1 cellular context compared by ENCODE assay signal in the genomic region with DNA sequence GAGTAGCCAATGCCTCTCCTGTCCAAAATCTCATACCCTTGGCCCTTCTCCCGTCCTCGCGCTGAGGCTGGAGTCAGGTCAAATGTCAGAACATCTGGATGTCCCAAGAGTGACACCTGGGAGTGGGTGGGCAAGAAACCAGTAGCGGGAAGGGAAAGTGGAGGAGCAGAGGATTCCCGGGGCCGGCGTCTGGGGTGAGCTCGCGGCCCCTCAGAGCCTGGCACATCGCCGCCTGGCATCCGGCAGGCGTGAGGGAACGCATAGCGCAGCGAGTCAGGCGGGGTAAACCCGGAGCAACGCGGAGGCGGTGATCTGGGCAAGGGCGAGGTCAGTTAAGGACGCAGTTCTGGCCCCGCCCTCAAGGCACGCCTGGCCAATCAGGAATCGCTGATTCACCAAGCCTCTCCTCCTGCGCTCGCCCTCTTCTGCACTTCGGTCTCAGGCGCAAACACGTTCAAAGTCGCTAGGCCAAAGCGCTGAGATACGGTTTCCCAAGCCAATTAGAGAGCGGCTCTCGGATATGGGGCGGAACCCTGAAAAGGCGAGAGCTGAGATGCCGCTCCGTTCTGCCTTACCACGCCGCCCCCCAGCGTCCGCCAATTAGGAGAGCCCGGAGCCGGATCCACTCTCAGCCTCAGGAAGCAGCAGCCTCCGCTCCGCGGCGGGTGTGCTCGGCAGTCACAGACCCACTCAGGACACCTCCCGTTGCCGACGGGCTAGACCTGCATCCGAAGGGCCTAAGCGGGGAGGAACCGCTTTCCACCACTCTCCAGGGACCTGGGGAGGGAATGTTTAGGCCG.
TF ChIP-seq lines count a peak whose summit lies in the region.

No MANE protein-coding gene starts in this region.

TF ChIP-seq in HEK293, 187 proteins besides CTCF, POLR2A, EP300 and RAD21 (continued from another document):
- TF ChIP-seq, protein P1, sequence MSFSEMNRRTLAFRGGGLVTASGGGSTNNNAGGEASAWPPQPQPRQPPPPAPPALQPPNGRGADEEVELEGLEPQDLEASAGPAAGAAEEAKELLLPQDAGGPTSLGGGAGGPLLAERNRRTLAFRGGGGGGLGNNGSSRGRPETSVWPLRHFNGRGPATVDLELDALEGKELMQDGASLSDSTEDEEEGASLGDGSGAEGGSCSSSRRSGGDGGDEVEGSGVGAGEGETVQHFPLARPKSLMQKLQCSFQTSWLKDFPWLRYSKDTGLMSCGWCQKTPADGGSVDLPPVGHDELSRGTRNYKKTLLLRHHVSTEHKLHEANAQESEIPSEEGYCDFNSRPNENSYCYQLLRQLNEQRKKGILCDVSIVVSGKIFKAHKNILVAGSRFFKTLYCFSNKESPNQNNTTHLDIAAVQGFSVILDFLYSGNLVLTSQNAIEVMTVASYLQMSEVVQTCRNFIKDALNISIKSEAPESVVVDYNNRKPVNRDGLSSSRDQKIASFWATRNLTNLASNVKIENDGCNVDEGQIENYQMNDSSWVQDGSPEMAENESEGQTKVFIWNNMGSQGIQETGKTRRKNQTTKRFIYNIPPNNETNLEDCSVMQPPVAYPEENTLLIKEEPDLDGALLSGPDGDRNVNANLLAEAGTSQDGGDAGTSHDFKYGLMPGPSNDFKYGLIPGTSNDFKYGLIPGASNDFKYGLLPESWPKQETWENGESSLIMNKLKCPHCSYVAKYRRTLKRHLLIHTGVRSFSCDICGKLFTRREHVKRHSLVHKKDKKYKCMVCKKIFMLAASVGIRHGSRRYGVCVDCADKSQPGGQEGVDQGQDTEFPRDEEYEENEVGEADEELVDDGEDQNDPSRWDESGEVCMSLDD (tag by site-specific recombination; IDR thresholded peaks at IDR 0.05): no peak
- no peak for TF ChIP-seq ZNF777 (tag by site-specific recombination; IDR thresholded peaks at IDR 0.05; ENCODE audit: borderline replicate concordance)
- 0 out of 2 replicates have a peak, but pooled peaks have one; percentile 8 for TF ChIP-seq ZNF600 (tag by site-specific recombination; IDR thresholded peaks at IDR 0.05)
- TF ChIP-seq ZBTB20 (tag by site-specific recombination; IDR thresholded peaks at IDR 0.05): peak; percentile 30; the same call in 1 of the 2 replicates
- TF ChIP-seq, protein P2, sequence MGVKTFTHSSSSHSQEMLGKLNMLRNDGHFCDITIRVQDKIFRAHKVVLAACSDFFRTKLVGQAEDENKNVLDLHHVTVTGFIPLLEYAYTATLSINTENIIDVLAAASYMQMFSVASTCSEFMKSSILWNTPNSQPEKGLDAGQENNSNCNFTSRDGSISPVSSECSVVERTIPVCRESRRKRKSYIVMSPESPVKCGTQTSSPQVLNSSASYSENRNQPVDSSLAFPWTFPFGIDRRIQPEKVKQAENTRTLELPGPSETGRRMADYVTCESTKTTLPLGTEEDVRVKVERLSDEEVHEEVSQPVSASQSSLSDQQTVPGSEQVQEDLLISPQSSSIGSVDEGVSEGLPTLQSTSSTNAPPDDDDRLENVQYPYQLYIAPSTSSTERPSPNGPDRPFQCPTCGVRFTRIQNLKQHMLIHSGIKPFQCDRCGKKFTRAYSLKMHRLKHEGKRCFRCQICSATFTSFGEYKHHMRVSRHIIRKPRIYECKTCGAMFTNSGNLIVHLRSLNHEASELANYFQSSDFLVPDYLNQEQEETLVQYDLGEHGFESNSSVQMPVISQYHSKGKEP (tag by site-specific recombination; IDR thresholded peaks at IDR 0.05): no peak
- TF ChIP-seq ZNF585B (tag by site-specific recombination; IDR thresholded peaks at IDR 0.05): no peak
- TF ChIP-seq, protein P3, sequence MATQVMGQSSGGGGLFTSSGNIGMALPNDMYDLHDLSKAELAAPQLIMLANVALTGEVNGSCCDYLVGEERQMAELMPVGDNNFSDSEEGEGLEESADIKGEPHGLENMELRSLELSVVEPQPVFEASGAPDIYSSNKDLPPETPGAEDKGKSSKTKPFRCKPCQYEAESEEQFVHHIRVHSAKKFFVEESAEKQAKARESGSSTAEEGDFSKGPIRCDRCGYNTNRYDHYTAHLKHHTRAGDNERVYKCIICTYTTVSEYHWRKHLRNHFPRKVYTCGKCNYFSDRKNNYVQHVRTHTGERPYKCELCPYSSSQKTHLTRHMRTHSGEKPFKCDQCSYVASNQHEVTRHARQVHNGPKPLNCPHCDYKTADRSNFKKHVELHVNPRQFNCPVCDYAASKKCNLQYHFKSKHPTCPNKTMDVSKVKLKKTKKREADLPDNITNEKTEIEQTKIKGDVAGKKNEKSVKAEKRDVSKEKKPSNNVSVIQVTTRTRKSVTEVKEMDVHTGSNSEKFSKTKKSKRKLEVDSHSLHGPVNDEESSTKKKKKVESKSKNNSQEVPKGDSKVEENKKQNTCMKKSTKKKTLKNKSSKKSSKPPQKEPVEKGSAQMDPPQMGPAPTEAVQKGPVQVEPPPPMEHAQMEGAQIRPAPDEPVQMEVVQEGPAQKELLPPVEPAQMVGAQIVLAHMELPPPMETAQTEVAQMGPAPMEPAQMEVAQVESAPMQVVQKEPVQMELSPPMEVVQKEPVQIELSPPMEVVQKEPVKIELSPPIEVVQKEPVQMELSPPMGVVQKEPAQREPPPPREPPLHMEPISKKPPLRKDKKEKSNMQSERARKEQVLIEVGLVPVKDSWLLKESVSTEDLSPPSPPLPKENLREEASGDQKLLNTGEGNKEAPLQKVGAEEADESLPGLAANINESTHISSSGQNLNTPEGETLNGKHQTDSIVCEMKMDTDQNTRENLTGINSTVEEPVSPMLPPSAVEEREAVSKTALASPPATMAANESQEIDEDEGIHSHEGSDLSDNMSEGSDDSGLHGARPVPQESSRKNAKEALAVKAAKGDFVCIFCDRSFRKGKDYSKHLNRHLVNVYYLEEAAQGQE (tag by site-specific recombination; IDR thresholded peaks at IDR 0.05): no peak
- no peak for TF ChIP-seq ZNF621 (tag by site-specific recombination; IDR thresholded peaks at IDR 0.05)
- TF ChIP-seq SALL2 (tag by site-specific recombination; IDR thresholded peaks at IDR 0.05; ENCODE audit: borderline replicate concordance): no peak
- TF ChIP-seq, protein P4, sequence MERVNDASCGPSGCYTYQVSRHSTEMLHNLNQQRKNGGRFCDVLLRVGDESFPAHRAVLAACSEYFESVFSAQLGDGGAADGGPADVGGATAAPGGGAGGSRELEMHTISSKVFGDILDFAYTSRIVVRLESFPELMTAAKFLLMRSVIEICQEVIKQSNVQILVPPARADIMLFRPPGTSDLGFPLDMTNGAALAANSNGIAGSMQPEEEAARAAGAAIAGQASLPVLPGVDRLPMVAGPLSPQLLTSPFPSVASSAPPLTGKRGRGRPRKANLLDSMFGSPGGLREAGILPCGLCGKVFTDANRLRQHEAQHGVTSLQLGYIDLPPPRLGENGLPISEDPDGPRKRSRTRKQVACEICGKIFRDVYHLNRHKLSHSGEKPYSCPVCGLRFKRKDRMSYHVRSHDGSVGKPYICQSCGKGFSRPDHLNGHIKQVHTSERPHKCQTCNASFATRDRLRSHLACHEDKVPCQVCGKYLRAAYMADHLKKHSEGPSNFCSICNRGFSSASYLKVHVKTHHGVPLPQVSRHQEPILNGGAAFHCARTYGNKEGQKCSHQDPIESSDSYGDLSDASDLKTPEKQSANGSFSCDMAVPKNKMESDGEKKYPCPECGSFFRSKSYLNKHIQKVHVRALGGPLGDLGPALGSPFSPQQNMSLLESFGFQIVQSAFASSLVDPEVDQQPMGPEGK (tag by site-specific recombination; IDR thresholded peaks at IDR 0.05): peak; percentile 53; the same call in 1 of the 2 replicates
- TF ChIP-seq, protein P5, sequence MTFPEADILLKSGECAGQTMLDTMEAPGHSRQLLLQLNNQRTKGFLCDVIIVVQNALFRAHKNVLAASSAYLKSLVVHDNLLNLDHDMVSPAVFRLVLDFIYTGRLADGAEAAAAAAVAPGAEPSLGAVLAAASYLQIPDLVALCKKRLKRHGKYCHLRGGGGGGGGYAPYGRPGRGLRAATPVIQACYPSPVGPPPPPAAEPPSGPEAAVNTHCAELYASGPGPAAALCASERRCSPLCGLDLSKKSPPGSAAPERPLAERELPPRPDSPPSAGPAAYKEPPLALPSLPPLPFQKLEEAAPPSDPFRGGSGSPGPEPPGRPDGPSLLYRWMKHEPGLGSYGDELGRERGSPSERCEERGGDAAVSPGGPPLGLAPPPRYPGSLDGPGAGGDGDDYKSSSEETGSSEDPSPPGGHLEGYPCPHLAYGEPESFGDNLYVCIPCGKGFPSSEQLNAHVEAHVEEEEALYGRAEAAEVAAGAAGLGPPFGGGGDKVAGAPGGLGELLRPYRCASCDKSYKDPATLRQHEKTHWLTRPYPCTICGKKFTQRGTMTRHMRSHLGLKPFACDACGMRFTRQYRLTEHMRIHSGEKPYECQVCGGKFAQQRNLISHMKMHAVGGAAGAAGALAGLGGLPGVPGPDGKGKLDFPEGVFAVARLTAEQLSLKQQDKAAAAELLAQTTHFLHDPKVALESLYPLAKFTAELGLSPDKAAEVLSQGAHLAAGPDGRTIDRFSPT (tag by site-specific recombination; IDR thresholded peaks at IDR 0.05): peak; percentile 95
- TF ChIP-seq, protein P6, sequence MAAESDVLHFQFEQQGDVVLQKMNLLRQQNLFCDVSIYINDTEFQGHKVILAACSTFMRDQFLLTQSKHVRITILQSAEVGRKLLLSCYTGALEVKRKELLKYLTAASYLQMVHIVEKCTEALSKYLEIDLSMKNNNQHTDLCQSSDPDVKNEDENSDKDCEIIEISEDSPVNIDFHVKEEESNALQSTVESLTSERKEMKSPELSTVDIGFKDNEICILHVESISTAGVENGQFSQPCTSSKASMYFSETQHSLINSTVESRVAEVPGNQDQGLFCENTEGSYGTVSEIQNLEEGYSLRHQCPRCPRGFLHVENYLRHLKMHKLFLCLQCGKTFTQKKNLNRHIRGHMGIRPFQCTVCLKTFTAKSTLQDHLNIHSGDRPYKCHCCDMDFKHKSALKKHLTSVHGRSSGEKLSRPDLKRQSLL (tag by site-specific recombination; IDR thresholded peaks at IDR 0.05): peak; percentile 79
- no peak for TF ChIP-seq ZNF155 (tag by site-specific recombination; IDR thresholded peaks at IDR 0.05)
- TF ChIP-seq ZNF416 (tag by site-specific recombination; IDR thresholded peaks at IDR 0.05): no peak
- peak; percentile 63 for TF ChIP-seq BCL11B (tag by site-specific recombination; IDR thresholded peaks at IDR 0.05; ENCODE audit: low read depth)
- TF ChIP-seq PRDM1 (tag by site-specific recombination; IDR thresholded peaks at IDR 0.05): no peak
- TF ChIP-seq ZNF830 (tag by site-specific recombination; IDR thresholded peaks at IDR 0.05; ENCODE audit: low read depth): no peak
- TF ChIP-seq ZBTB48 (tag by site-specific recombination; IDR thresholded peaks at IDR 0.05): no peak
- TF ChIP-seq ZNF214 (tag by site-specific recombination; IDR thresholded peaks at IDR 0.05; ENCODE audit: borderline replicate concordance): no peak
- TF ChIP-seq ZNF133 (tag by site-specific recombination; IDR thresholded peaks at IDR 0.05): no peak
- no peak for TF ChIP-seq ZNF140 (tag by site-specific recombination; IDR thresholded peaks at IDR 0.05)
